17 cellular contexts compared by ENCODE assay signal in the genomic region with DNA sequence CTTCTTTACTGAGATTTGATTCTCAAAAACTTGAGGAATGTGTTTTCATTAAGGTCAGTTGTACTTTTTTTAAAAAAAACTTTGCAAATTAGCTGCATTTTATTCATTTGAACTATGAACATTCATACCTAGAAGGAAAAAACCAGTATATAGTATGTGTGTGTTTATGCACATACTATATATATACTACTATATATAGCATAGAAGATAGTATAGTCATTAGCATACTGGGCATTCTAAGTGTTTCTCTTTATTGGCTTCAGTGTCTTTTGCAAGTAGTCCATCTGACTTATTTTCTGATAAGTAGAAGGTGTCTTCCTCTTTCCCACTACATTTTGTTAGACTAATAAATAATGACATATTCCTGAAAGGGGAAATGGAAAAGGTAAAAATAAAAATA. TPM values are rescaled to one million over a fixed set of nuclear protein-coding genes. Genes with fewer than 3 reads are reported as not detected.
A peak's percentile ranks its signal among the peaks of the same experiment; 100 is the strongest.
DNase-seq lines count a peak whose midpoint lies in the region; ATAC-seq and TF ChIP-seq lines count a peak whose summit lies in the region.
"Had no signal": no experiment of that assay in that cellular context is flagged by ENCODE, and none has a peak within 500 bp of the region (broad histone marks: within the 10 kb centered on the region; RNA-seq: fewer than 3 reads in every experiment).

No MANE protein-coding gene starts in this region.

- TF ChIP-seq CTCF in right atrium auricular region (IDR thresholded peaks at IDR 0.05): no peak

- no peaks in the 10 kb centered on the region for H3K27me3 ChIP-seq in right atrium auricular region

- no peaks in the 10 kb centered on the region for H3K36me3 ChIP-seq in right atrium auricular region

- no peak for TF ChIP-seq POLR2A in GM18505 (IDR thresholded peaks at IDR 0.05; ENCODE audit: borderline replicate concordance, extremely low read depth, insufficient read depth, insufficient read length)

- ATAC-seq in GM18505 (IDR thresholded peaks at IDR 0.05; ENCODE audit: unreplicated experiment): peak; percentile 43
- ATAC-seq in GM19463 (IDR thresholded peaks at IDR 0.05; ENCODE audit: unreplicated experiment): peak; percentile 45
- peak; percentile 49 for ATAC-seq in HG02840 (IDR thresholded peaks at IDR 0.05; ENCODE audit: low FRiP score, unreplicated experiment)
- peak; percentile 36 for ATAC-seq in HG03469 (IDR thresholded peaks at IDR 0.05; ENCODE audit: unreplicated experiment)
- ATAC-seq: activated T-helper 17 cell treated with anti-CD3 and anti-CD28 coated beads, Interleukin-2, amount 50 U/mL, for 72 hours; natural killer cell treated with Interleukin-12 subunit alpha and Interleukin-12 subunit beta and Interleukin-15 and Interleukin-18, amount 100 ng/mL, for 72 hours; stimulated activated memory B cell treated with anti-CD40 and anti-IgM and Interleukin-4, amounts not matched to agents 10 μg/mL and 1 μg/mL and 100 μg/mL, for 72 hours had no signal

- no peaks in the 10 kb centered on the region for H3K4me1 ChIP-seq in right atrium auricular region

- no peak overlapping the region for H3K27ac ChIP-seq in right atrium auricular region

- no peak for DNase-seq in D341Med (ENCODE audit: low spot score)
- no peak for DNase-seq in right atrium auricular region (ENCODE audit: low spot score)
- no peak for DNase-seq in NK-92 (lab: John Stamatoyannopoulos, UW; ENCODE audit: unreplicated experiment)
- no peak for DNase-seq in nucleus accumbens (lab: John Stamatoyannopoulos, UW)
- DNase-seq: activated CD4-positive, alpha-beta T cell treated with anti-CD3 and anti-CD28 coated beads, Interleukin-2, amount 10 ng/mL, durations not matched to agents 24 days and 14 days; COR-L47; KG1; NCI-H1436 treated with DMSO at 0.1 percent for 48 hours; stimulated activated CD4-positive, alpha-beta T cell treated with anti-CD3 and anti-CD28 coated beads, Interleukin-2, amount 100 ng/mL, for 24 hours had no signal

- H3K9me3 ChIP-seq in right atrium auricular region: no peaks in the 10 kb centered on the region

- H3K4me3 ChIP-seq in right atrium auricular region: no peak overlapping the region

RNA-seq across cellular contexts. Expression of gene ELOVL7, which starts 33.0 kb away (rescaled TPM):
- total RNA-seq in right atrium auricular region: 1 to 10 TPM in 1 of 2 donors, under 1 TPM in 1; 0.43 to 1.5 TPM
- total RNA-seq: RPMI7951 had no signal
